ENCODE assay signal across 25 cellular contexts in the genomic region with DNA sequence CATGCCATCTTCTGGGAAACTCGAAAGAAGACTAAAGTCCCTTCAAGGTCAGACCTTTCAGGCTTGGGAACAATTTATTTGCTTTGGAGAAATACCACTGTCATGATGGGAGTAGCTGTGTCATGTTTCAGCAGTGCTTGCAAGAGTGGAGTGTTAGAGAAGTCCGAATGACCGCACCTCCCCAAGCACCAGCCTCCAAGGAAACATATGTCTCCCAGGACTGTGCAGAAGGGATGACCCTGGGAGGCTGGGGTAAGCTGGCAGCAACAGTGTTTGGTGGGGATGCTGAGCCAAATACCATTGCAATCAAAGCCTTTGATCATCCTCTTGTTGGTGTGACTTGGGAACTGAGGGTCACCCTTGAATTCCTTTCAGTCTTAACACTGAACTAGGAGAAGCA.
"Had no signal": no experiment of that assay in that cellular context is flagged by ENCODE, and none has a peak within 500 bp of the region (broad histone marks: within the 10 kb centered on the region; RNA-seq: fewer than 3 reads in every experiment).

No MANE protein-coding gene starts in this region.

- DNase-seq: dermis blood vessel endothelial cell; effector memory CD4-positive, alpha-beta T cell; foreskin keratinocyte; heart left ventricle; mucosa of descending colon; naive B cell; nephron progenitor cell; nucleus accumbens; right cardiac atrium; sigmoid colon; stimulated activated CD4-positive, alpha-beta T cell treated with anti-CD3 and anti-CD28 coated beads, Interleukin-2, amount 100 ng/mL, for 24 hours; stimulated activated CD4-positive, alpha-beta T cell treated with anti-CD3 and anti-CD28 coated beads, Interleukin-4, amount 100 ng/mL, for 4 hours; upper lobe of left lung had no signal

- H3K79me2 ChIP-seq: hepatocyte had no signal

- H3K36me3 Mint-ChIP-seq: memory B cell; mesothelial cell of epicardium; naive B cell; stimulated activated memory B cell treated with anti-CD40 and anti-IgM and Interleukin-4, amounts not matched to agents 10 μg/mL and 1 μg/mL and 100 μg/mL, for 72 hours had no signal

- ATAC-seq: foreskin keratinocyte; gastroesophageal sphincter; heart left ventricle; left lobe of liver; mucosa of descending colon; right cardiac atrium; stimulated activated memory B cell treated with anti-CD40 and anti-IgM and Interleukin-4, amounts not matched to agents 10 μg/mL and 1 μg/mL and 100 μg/mL, for 72 hours had no signal

- H3K9me3 Mint-ChIP-seq: mesothelial cell of epicardium; nephron progenitor cell; stimulated activated memory B cell treated with anti-CD40 and anti-IgM and Interleukin-4, amounts not matched to agents 10 μg/mL and 1 μg/mL and 100 μg/mL, for 72 hours; stimulated activated naive CD8-positive, alpha-beta T cell treated with anti-CD3 and anti-CD28 coated beads, Interleukin-15, Interleukin-2, amounts not matched to agents 100 ng/mL and 50 ng/mL, for 24 hours had no signal

- H3K27me3 Mint-ChIP-seq: memory B cell; naive B cell; stimulated activated memory B cell treated with anti-CD40 and anti-IgM and Interleukin-4, amounts not matched to agents 10 μg/mL and 1 μg/mL and 100 μg/mL, for 72 hours had no signal

- H3K4me1 ChIP-seq: esophagus muscularis mucosa, foreskin keratinocyte, gastroesophageal sphincter, heart left ventricle, prostate gland, sigmoid colon, tibial nerve, upper lobe of left lung had no signal

- H3K27ac Mint-ChIP-seq: memory B cell; mesothelial cell of epicardium; naive B cell; nephron progenitor cell; stimulated activated memory B cell treated with anti-CD40 and anti-IgM and Interleukin-4, amounts not matched to agents 10 μg/mL and 1 μg/mL and 100 μg/mL, for 72 hours; stimulated activated naive CD8-positive, alpha-beta T cell treated with anti-CD3 and anti-CD28 coated beads, Interleukin-15, Interleukin-2, amounts not matched to agents 100 ng/mL and 50 ng/mL, for 24 hours had no signal

- H2AFZ ChIP-seq: hepatocyte had no signal

- H3K4me3 Mint-ChIP-seq: memory B cell; mesothelial cell of epicardium; naive B cell; nephron progenitor cell; stimulated activated memory B cell treated with anti-CD40 and anti-IgM and Interleukin-4, amounts not matched to agents 10 μg/mL and 1 μg/mL and 100 μg/mL, for 72 hours; stimulated activated naive CD8-positive, alpha-beta T cell treated with anti-CD3 and anti-CD28 coated beads, Interleukin-15, Interleukin-2, amounts not matched to agents 100 ng/mL and 50 ng/mL, for 24 hours had no signal

- H3K27ac ChIP-seq: coronary artery, esophagus muscularis mucosa, foreskin keratinocyte, gastroesophageal sphincter, heart left ventricle, hepatocyte, prostate gland, sigmoid colon, thoracic aorta, tibial nerve, upper lobe of left lung had no signal

- H3K4me1 Mint-ChIP-seq: memory B cell; mesothelial cell of epicardium; naive B cell; stimulated activated memory B cell treated with anti-CD40 and anti-IgM and Interleukin-4, amounts not matched to agents 10 μg/mL and 1 μg/mL and 100 μg/mL, for 72 hours had no signal

- H3K27me3 ChIP-seq: esophagus muscularis mucosa, foreskin keratinocyte, gastroesophageal sphincter, sigmoid colon, tibial nerve, upper lobe of left lung had no signal

- H3K9me3 ChIP-seq: esophagus muscularis mucosa, gastroesophageal sphincter, heart left ventricle, mucosa of descending colon, prostate gland, sigmoid colon, thoracic aorta, tibial nerve, upper lobe of left lung had no signal

- H3K4me2 ChIP-seq: hepatocyte had no signal
